ENCODE assay signal across 9 cellular contexts in the genomic region with DNA sequence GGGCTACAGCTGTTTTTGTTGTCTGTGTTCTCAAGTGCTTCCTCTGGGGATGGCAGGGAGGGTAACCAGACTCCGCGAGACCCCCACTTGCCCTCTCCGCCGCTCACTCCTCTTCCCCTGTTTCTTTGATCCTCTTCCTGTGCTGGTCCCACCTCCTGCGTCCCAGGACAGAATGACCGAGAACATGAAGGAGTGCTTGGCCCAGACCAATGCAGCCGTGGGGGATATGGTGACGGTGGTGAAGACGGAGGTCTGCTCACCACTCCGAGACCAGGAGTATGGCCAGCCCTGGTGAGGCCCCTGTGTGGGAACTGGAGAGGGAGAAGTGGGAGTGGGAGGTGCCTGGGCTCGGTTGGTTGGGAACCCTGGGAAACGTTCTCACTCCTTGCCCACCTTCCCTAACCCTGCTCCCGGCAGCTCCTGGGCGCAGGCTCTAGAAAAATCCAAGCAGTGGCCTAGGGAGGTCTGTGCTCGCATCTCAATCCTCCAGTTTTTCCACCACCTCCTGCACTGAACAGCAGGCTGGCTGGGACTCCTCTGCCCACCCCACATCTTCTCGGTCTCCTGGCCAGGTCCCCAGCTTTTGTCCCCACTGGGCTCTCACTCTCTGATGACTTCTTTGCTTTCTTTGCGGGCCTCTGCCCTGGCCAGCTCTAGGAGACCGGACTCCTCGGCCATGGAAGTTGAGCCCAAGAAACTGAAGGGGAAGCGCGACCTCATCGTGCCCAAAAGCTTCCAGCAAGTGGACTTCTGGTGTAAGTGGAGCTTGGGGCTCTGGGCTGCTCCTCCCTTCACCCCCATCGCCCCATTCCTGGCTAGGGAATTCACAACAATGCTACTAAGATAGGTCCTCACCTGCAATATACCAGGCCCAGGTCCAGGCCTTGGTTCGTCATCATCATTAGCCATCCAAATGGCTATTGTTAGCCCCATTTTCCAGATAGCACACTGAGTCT.
DNase-seq lines count a peak whose midpoint lies in the region; ATAC-seq lines count a peak whose summit lies in the region.
"Had no signal": no experiment of that assay in that cellular context is flagged by ENCODE, and none has a peak within 500 bp of the region (broad histone marks: within the 10 kb centered on the region; RNA-seq: fewer than 3 reads in every experiment).

No MANE protein-coding gene starts in this region.

- no peak overlapping the region for H3K27ac ChIP-seq in duodenal mucosa (ENCODE audit: low read depth, low read length)
- H3K27ac ChIP-seq in stomach smooth muscle (ENCODE audit: low read length), result peak overlapping the region; percentile 71

- no peak overlapping the region for H3K27ac Mint-ChIP-seq in memory B cell

- peaks cover 10% of the 10 kb centered on the region for H3K27me3 Mint-ChIP-seq in memory B cell

- H3K36me3 ChIP-seq in NT2/D1 (ENCODE audit: insufficient read depth, insufficient read length, low read length) (peaks cover 34% of the 10 kb centered on the region), duodenal mucosa (ENCODE audit: control insufficient read depth in 1 of 2, insufficient read depth in 2 of 2, low read length in 2 of 2) (peaks cover 0 to 19% of the 10 kb centered on the region in 2 donors), stomach smooth muscle (ENCODE audit: control insufficient read depth in 2 of 2, insufficient read depth in 2 of 2, low read length in 2 of 2) (peaks cover 17 to 36% of the 10 kb centered on the region in 2 donors)

- DNase-seq in NT2/D1 (ENCODE audit: low read depth, low spot score) (no peak), memory B cell (ENCODE audit: low spot score in 2 of 2) (no peak), COR-L47 (lab: John Stamatoyannopoulos, UW) (no peak), NCI-H2196 treated with DMSO at 0.1 percent for 48 hours (lab: John Stamatoyannopoulos, UW; ENCODE audit: unreplicated experiment) (no peak), NCI-H1092 treated with DMSO at 0.1 percent for 48 hours (lab: John Stamatoyannopoulos, UW) (no peak)

- H3K4me1 Mint-ChIP-seq in memory B cell, result peaks cover 23% of the 10 kb centered on the region

- no peaks in the 10 kb centered on the region for H3K9me3 Mint-ChIP-seq in memory B cell

- H3K27me3 ChIP-seq in NT2/D1 (ENCODE audit: insufficient read depth, insufficient read length) (peaks cover 27% of the 10 kb centered on the region), duodenal mucosa (ENCODE audit: control insufficient read depth in 1 of 2, insufficient read depth in 2 of 2, low read length in 2 of 2) (no peaks in the 10 kb centered on the region), stomach smooth muscle (ENCODE audit: control insufficient read depth in 1 of 2, insufficient read depth in 2 of 2, low read length in 2 of 2) (no peaks in the 10 kb centered on the region)
- H3K27me3 ChIP-seq: SJSA1 had no signal

- H3K4me1 ChIP-seq in NT2/D1 (ENCODE audit: insufficient read depth, insufficient read length), result peaks cover 23% of the 10 kb centered on the region
- H3K4me1 ChIP-seq in duodenal mucosa (ENCODE audit: control insufficient read depth in 1 of 2, insufficient read depth in 2 of 2, low read length in 2 of 2), result peaks cover 13 to 14% of the 10 kb centered on the region in 2 donors
- peaks cover 39% of the 10 kb centered on the region for H3K4me1 ChIP-seq in stomach smooth muscle (ENCODE audit: control insufficient read depth, insufficient read depth, low read length)

- H3K9me3 ChIP-seq in NT2/D1 (ENCODE audit: insufficient read depth, low read length), result no peaks in the 10 kb centered on the region
- no peaks in the 10 kb centered on the region for H3K9me3 ChIP-seq in duodenal mucosa (ENCODE audit: control insufficient read depth in 1 of 2, low read length in 2 of 2)
- no peaks in the 10 kb centered on the region for H3K9me3 ChIP-seq in stomach smooth muscle (ENCODE audit: control insufficient read depth in 2 of 2, low read length in 2 of 2)
- H3K9me3 ChIP-seq: SJSA1 had no signal

- no peak for ATAC-seq in memory B cell (ENCODE audit: low read depth)
- no peak for ATAC-seq in GM21526 (IDR thresholded peaks at IDR 0.05; ENCODE audit: low FRiP score, unreplicated experiment)

- peaks cover 14% of the 10 kb centered on the region for H3K36me3 Mint-ChIP-seq in memory B cell

- peak overlapping the region; percentile 31 for H3K4me3 ChIP-seq in NT2/D1 (ENCODE audit: insufficient read length, low read depth)
- H3K4me3 ChIP-seq in duodenal mucosa (ENCODE audit: low read depth in 1 of 2, low read length in 2 of 2), result peak overlapping the region; percentile 58 to 59
- peak overlapping the region; percentile 48 to 73 for H3K4me3 ChIP-seq in stomach smooth muscle (ENCODE audit: low read length in 2 of 2)

- peak overlapping the region; percentile 55 for H3K4me3 Mint-ChIP-seq in memory B cell

- H3K9ac ChIP-seq in NT2/D1 (ENCODE audit: insufficient read length, low read depth), result peak overlapping the region; percentile 84
- peak overlapping the region in 1 of 2 donors; percentile 65 for H3K9ac ChIP-seq in duodenal mucosa (ENCODE audit: low read depth in 1 of 2, low read length in 2 of 2)
- peak overlapping the region; percentile 61 to 84 for H3K9ac ChIP-seq in stomach smooth muscle (ENCODE audit: low read length in 2 of 2)
